In genomic region chr11:118903204-118904015, GRCh38 we compare ENCODE assay signal across 1 cellular context.
TF ChIP-seq lines count a peak whose summit lies in the region.

No MANE protein-coding gene starts in this region.

TF ChIP-seq in SK-N-SH, 30 proteins besides CTCF, POLR2A, EP300 and RAD21 (continued from another document):
- TF ChIP-seq TAF1 (IDR thresholded peaks at IDR 0.05; ENCODE audit: borderline replicate concordance, low read depth, low read length) (no peak), FOSL2 (IDR thresholded peaks at IDR 0.05; ENCODE audit: borderline replicate concordance, low read depth) (no peak), RFX5 (IDR thresholded peaks at IDR 0.05; ENCODE audit: low read length) (no peak), GATA2 (CRISPR knock-in tag; IDR thresholded peaks at IDR 0.05) (no peak), FOXJ3 (CRISPR knock-in tag; IDR thresholded peaks at IDR 0.05) (no peak), TEAD4 (IDR thresholded peaks at IDR 0.05; ENCODE audit: borderline replicate concordance, insufficient read depth) (no peak)
